1 cellular context compared by ENCODE assay signal in the genomic region with DNA sequence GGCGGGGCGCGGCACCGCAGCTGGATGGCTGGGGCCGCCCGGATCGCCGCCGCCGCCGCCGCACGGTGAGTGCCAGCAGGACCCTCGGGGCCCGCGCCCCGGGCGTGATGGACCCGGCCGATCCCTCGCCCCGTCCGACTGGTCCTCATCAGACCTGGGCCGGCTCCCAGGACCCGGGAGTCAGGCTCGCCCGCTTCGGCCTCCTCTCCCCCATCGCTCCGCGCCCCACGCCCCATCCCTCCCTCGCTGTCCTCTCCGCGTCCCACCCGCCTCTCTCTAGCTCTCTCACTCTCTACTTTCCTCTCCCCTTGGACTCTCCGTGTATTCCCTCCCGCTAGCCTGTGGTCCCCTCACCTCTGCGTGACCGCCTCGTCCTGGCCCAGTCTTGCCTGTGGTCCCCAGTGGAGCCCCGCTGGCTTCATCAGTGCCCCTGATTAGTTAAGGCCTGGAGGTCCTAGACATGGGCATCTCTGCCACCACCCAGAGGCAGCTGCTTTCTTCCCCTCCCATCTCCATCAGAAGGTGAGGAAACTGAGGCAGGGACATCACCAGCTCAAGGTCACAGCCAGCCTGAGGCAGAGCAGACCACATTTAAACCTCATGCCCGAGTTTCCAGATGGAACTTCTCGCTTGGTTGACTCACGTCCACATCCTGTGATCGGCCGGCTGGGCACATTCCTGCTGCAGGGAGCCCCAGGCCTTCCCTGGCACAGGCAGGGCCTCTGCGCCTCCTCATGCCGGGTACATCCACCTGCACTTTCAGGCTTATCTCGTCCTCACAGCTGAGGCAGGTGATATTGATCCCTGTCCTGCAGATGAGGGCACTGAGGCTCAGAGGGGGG.
TF ChIP-seq lines count a peak whose summit lies in the region.

No MANE protein-coding gene starts in this region.

TF ChIP-seq in liver, 16 proteins besides CTCF, POLR2A, EP300 and RAD21 (continued from another document):
- TF ChIP-seq, protein P1, sequence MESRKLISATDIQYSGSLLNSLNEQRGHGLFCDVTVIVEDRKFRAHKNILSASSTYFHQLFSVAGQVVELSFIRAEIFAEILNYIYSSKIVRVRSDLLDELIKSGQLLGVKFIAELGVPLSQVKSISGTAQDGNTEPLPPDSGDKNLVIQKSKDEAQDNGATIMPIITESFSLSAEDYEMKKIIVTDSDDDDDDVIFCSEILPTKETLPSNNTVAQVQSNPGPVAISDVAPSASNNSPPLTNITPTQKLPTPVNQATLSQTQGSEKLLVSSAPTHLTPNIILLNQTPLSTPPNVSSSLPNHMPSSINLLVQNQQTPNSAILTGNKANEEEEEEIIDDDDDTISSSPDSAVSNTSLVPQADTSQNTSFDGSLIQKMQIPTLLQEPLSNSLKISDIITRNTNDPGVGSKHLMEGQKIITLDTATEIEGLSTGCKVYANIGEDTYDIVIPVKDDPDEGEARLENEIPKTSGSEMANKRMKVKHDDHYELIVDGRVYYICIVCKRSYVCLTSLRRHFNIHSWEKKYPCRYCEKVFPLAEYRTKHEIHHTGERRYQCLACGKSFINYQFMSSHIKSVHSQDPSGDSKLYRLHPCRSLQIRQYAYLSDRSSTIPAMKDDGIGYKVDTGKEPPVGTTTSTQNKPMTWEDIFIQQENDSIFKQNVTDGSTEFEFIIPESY (IDR thresholded peaks at IDR 0.05): no peak
- TF ChIP-seq ATF3 (IDR thresholded peaks at IDR 0.05) (no peak), GABPA (IDR thresholded peaks at IDR 0.05 in 1 of 2, conservative IDR thresholded peaks at IDR 0.05 in 1 of 2) (no peak), TAF1 (conservative IDR thresholded peaks at IDR 0.05) (no peak), MAX (IDR thresholded peaks at IDR 0.05) (no peak), HNF4G (IDR thresholded peaks at IDR 0.05) (no peak), SP1 (IDR thresholded peaks at IDR 0.05) (no peak)
